29 cellular contexts compared by ENCODE assay signal in the genomic region with DNA sequence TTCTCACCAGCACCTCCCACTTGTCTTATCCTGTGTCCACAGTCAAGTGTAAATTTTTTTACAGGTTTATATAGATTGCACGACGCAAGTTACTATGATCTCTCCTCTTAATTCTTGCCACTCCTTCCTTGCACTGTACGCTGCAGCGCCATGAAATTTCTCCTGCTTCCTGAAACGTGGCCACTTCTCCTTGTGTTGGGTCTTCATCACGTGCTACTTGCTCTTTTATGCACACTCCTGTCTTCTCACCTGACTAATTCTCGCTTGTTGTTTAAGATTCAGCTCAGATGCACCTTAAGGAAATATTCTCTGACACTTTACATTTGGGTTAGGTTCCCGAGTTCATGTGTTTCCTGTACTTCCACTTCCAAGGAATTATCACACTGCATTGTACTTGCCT.
"Had no signal": no experiment of that assay in that cellular context is flagged by ENCODE, and none has a peak within 500 bp of the region (broad histone marks: within the 10 kb centered on the region; RNA-seq: fewer than 3 reads in every experiment).

No MANE protein-coding gene starts in this region.

- FAIRE-seq: colon, endometrium, endothelial cell of umbilical vein, frontal cortex had no signal

- H3K4me3 ChIP-seq: colonic mucosa, coronary artery, dorsolateral prefrontal cortex, esophagus muscularis mucosa, esophagus squamous epithelium, gastrocnemius medialis, gastroesophageal sphincter, heart left ventricle, heart right ventricle had no signal

- H3K27me3 ChIP-seq: colonic mucosa, dorsolateral prefrontal cortex, esophagus muscularis mucosa, esophagus squamous epithelium, foreskin keratinocyte, gastrocnemius medialis, gastroesophageal sphincter, heart left ventricle, heart right ventricle had no signal

- H3K4me1 ChIP-seq: colonic mucosa, esophagus squamous epithelium, gastrocnemius medialis, gastroesophageal sphincter, heart left ventricle, heart right ventricle had no signal

- H3K9me3 Mint-ChIP-seq: dendritic cell treated with granulocyte-macrophage colony-stimulating factor and Interleukin-4, amounts not matched to agents 40 ng/mL and 50 ng/mL, for 4 days; effector memory CD8-positive, alpha-beta T cell had no signal

- H3K27ac ChIP-seq: colonic mucosa, coronary artery, dorsolateral prefrontal cortex, epithelial cell of prostate, esophagus muscularis mucosa, esophagus squamous epithelium, foreskin keratinocyte, gastrocnemius medialis, gastroesophageal sphincter, heart left ventricle, heart right ventricle had no signal

- DNase-seq: colonic mucosa; cortex of kidney; dermis blood vessel endothelial cell; dorsolateral prefrontal cortex; effector CD4-positive, alpha-beta T cell; effector CD8-positive, alpha-beta T cell; effector memory CD4-positive, alpha-beta T cell; effector memory CD8-positive, alpha-beta T cell; endodermal cell; erythroblast; esophagus squamous epithelium; foreskin fibroblast; foreskin keratinocyte; foreskin melanocyte; gastrocnemius medialis; glutamatergic neuron; head of caudate nucleus; heart left ventricle; heart right ventricle had no signal

- H3K4me1 Mint-ChIP-seq: endodermal cell had no signal

- H3K36me3 ChIP-seq: colonic mucosa, gastrocnemius medialis, heart left ventricle had no signal

- H3K4me3 Mint-ChIP-seq: dendritic cell treated with granulocyte-macrophage colony-stimulating factor and Interleukin-4, amounts not matched to agents 40 ng/mL and 50 ng/mL, for 4 days; effector memory CD8-positive, alpha-beta T cell; endodermal cell had no signal

- H3K27ac Mint-ChIP-seq: dendritic cell treated with granulocyte-macrophage colony-stimulating factor and Interleukin-4, amounts not matched to agents 40 ng/mL and 50 ng/mL, for 4 days; effector memory CD8-positive, alpha-beta T cell; endodermal cell had no signal

- H3K9me3 ChIP-seq: colonic mucosa, esophagus muscularis mucosa, esophagus squamous epithelium, gastrocnemius medialis, gastroesophageal sphincter, heart right ventricle had no signal

- H3K27me3 Mint-ChIP-seq: dendritic cell treated with granulocyte-macrophage colony-stimulating factor and Interleukin-4, amounts not matched to agents 40 ng/mL and 50 ng/mL, for 4 days; effector memory CD8-positive, alpha-beta T cell had no signal

- ATAC-seq: effector memory CD8-positive, alpha-beta T cell; esophagus mucosa; foreskin keratinocyte; gastrocnemius medialis; gastroesophageal sphincter; heart left ventricle; heart right ventricle had no signal
